Comparison of ENCODE assay signal across 23 cellular contexts in the genomic region with DNA sequence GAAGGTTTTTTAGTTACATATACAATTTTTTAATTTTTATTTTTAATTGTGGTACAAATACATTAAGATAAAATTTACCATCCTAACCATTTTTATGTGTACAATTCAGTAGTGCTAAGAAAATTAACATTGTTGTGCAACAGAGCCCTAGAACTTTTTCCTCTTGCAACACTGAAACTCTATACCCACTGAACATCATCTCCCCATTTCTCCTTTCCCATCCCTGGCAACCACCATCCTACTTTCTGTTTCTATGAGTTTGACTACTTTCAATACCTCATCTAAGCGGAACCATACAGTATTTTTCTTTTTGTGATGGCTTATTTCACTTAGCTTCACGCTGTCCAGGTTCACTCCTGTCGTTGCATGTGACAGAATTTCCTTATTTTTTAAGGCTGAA. TPM values are rescaled to one million over a fixed set of nuclear protein-coding genes. Genes with fewer than 3 reads are reported as not detected.
"Had no signal": no experiment of that assay in that cellular context is flagged by ENCODE, and none has a peak within 500 bp of the region (broad histone marks: within the 10 kb centered on the region; RNA-seq: fewer than 3 reads in every experiment).

No MANE protein-coding gene starts in this region.

- H3K4me3 Mint-ChIP-seq: activated CD4-positive, alpha-beta T cell treated with anti-CD3 and anti-CD28 coated beads for 36 hours; activated naive CD4-positive, alpha-beta T cell treated with anti-CD3 and anti-CD28 coated beads for 36 hours; activated T-cell treated with anti-CD3 and anti-CD28 coated beads, Interleukin-2, amount 50 U/mL, for 4 hours; endodermal cell; natural killer cell; WTC11 had no signal

- DNase-seq: activated CD4-positive, alpha-beta T cell treated with anti-CD3 and anti-CD28 coated beads for 36 hours; activated CD4-positive, alpha-beta T cell treated with anti-CD3 and anti-CD28 coated beads, Interleukin-2, amount 50 U/mL, for 4 hours; activated CD8-positive, alpha-beta memory T cell treated with anti-CD3 and anti-CD28 coated beads, Interleukin-2, amount 50 U/mL, for 48 hours; activated naive CD4-positive, alpha-beta T cell treated with anti-CD3 and anti-CD28 coated beads for 36 hours; activated T-cell treated with anti-CD3 and anti-CD28 coated beads, Interleukin-2, amount 50 U/mL, for 4 hours; cerebellar nuclear complex; cortex of kidney; endodermal cell; esophagus squamous epithelium; heart left ventricle; islet precursor cell; left cardiac atrium; natural killer cell; retina; spleen; stimulated activated CD4-positive, alpha-beta T cell treated with anti-CD3 and anti-CD28 coated beads, Interleukin-4, amount 100 ng/mL, for 24 hours; stimulated activated naive CD8-positive, alpha-beta T cell treated with anti-CD3 and anti-CD28 coated beads, Interleukin-15, Interleukin-2, amounts not matched to agents 100 U/mL and 50 U/mL, for 24 hours; T-helper 9 cell; thyroid gland had no signal

- H3K27ac Mint-ChIP-seq: activated CD4-positive, alpha-beta T cell treated with anti-CD3 and anti-CD28 coated beads for 36 hours; activated naive CD4-positive, alpha-beta T cell treated with anti-CD3 and anti-CD28 coated beads for 36 hours; endodermal cell; natural killer cell; progenitor cell of endocrine pancreas; WTC11 had no signal

- H3K9me3 Mint-ChIP-seq: activated naive CD4-positive, alpha-beta T cell treated with anti-CD3 and anti-CD28 coated beads for 36 hours; activated T-cell treated with anti-CD3 and anti-CD28 coated beads, Interleukin-2, amount 50 U/mL, for 4 hours; natural killer cell had no signal

- H3K36me3 Mint-ChIP-seq: natural killer cell had no signal

- H3K27me3 Mint-ChIP-seq: progenitor cell of endocrine pancreas had no signal

- ATAC-seq: activated CD4-positive, alpha-beta T cell treated with anti-CD3 and anti-CD28 coated beads for 36 hours; activated T-cell treated with anti-CD3 and anti-CD28 coated beads, Interleukin-2, amount 50 U/mL, for 4 hours; heart left ventricle; left cardiac atrium; natural killer cell; stimulated activated naive CD8-positive, alpha-beta T cell treated with anti-CD3 and anti-CD28 coated beads, Interleukin-15, Interleukin-2, amounts not matched to agents 100 U/mL and 50 U/mL, for 24 hours; WTC11 had no signal

RNA-seq across cellular contexts. Expression of a gene that starts 54.1 kb away (rescaled TPM):
- total RNA-seq: activated CD4-positive, alpha-beta T cell treated with anti-CD3 and anti-CD28 coated beads for 36 hours; activated CD8-positive, alpha-beta memory T cell treated with anti-CD3 and anti-CD28 coated beads for 36 hours; activated naive CD4-positive, alpha-beta T cell treated with anti-CD3 and anti-CD28 coated beads for 36 hours; activated T-cell treated with anti-CD3 and anti-CD28 coated beads, Interleukin-2, amount 50 U/mL, for 4 hours; natural killer cell; T-helper 1 cell treated with Interleukin-12 subunit alpha and Interleukin-12 subunit beta and Interleukin-4 antibody, amounts not matched to agents 30 ng/mL and 1 ng/mL, for 36 hours had no signal
